ENCODE assay signal across 9 cellular contexts in the genomic region with DNA sequence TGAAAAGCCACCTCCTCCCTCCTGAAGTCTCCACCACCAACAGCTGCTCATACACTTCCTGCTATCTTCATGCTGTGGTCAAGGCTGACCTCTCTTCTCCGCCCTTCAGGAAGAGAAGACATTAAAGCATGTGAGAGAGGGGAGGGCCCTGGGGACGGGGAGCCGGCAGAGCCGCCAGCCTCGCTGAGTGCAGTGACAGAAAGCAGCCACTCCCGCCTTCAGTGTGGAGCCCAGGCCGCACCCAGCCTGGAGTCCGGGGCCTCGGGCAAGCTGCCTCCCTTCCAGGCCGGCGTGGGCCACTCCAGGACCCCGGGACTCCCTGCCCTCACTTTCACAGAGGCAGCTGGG.
A peak's percentile ranks its signal among the peaks of the same experiment; 100 is the strongest.
DNase-seq lines count a peak whose midpoint lies in the region; ATAC-seq and TF ChIP-seq lines count a peak whose summit lies in the region.
"Had no signal": no experiment of that assay in that cellular context is flagged by ENCODE, and none has a peak within 500 bp of the region (broad histone marks: within the 10 kb centered on the region; RNA-seq: fewer than 3 reads in every experiment).

No MANE protein-coding gene starts in this region.

- H3K4me1 Mint-ChIP-seq in dendritic cell treated with granulocyte-macrophage colony-stimulating factor and Interleukin-4, amounts not matched to agents 40 ng/mL and 50 ng/mL, for 4 days (ENCODE audit: low read depth), result peaks cover 57% of the 10 kb centered on the region
- H3K4me1 Mint-ChIP-seq in nephron progenitor cell, result peaks cover 27% of the 10 kb centered on the region

- peak overlapping the region; percentile 64 for H3K27ac Mint-ChIP-seq in dendritic cell treated with granulocyte-macrophage colony-stimulating factor and Interleukin-4, amounts not matched to agents 40 ng/mL and 50 ng/mL, for 4 days
- H3K27ac Mint-ChIP-seq in nephron progenitor cell, result no peak overlapping the region

- DNase-seq in CD1c-positive myeloid dendritic cell (ENCODE audit: extremely low spot score), result peak; percentile 34
- DNase-seq in NCI-H187 treated with DMSO at 0.1 percent for 48 hours (lab: John Stamatoyannopoulos, UW), result peak; percentile 83
- peak; percentile 34 for DNase-seq in nephron progenitor cell
- no peak for DNase-seq in germinal center (ENCODE audit: low spot score)
- DNase-seq in NCI-H524 treated with DMSO at 0.1 percent for 48 hours (lab: John Stamatoyannopoulos, UW), result no peak
- no peak for DNase-seq in occipital lobe (lab: John Stamatoyannopoulos, UW)
- no peak for DNase-seq in foreskin keratinocyte
- DNase-seq: activated T-cell treated with anti-CD3 and anti-CD28 coated beads, Interleukin-2, amount 50 U/mL, for 4 hours had no signal

- H3K27me3 ChIP-seq in foreskin keratinocyte, result peaks cover 17% of the 10 kb centered on the region

- no peak overlapping the region for H3K4me3 Mint-ChIP-seq in dendritic cell treated with granulocyte-macrophage colony-stimulating factor and Interleukin-4, amounts not matched to agents 40 ng/mL and 50 ng/mL, for 4 days
- no peak overlapping the region for H3K4me3 Mint-ChIP-seq in nephron progenitor cell
- H3K4me3 Mint-ChIP-seq: activated T-cell treated with anti-CD3 and anti-CD28 coated beads, Interleukin-2, amount 50 U/mL, for 4 hours had no signal

- no peak overlapping the region for H3K27ac ChIP-seq in foreskin keratinocyte

- no peak for ATAC-seq in foreskin keratinocyte

- TF ChIP-seq CTCF in nephron progenitor cell (IDR thresholded peaks at IDR 0.05), result no peak
- no peak for TF ChIP-seq CTCF in foreskin keratinocyte (conservative IDR thresholded peaks at IDR 0.05)

- H3K4me1 ChIP-seq in foreskin keratinocyte, result no peaks in the 10 kb centered on the region

- intact Hi-C loops in dendritic cell treated with granulocyte-macrophage colony-stimulating factor and Interleukin-4, amounts not matched to agents 40 ng/mL and 50 ng/mL, for 4 days (cut with micrococcal nuclease), result no loop called here

- no peaks in the 10 kb centered on the region for H3K36me3 Mint-ChIP-seq in dendritic cell treated with granulocyte-macrophage colony-stimulating factor and Interleukin-4, amounts not matched to agents 40 ng/mL and 50 ng/mL, for 4 days (ENCODE audit: low read depth)
- no peaks in the 10 kb centered on the region for H3K36me3 Mint-ChIP-seq in nephron progenitor cell (ENCODE audit: low read depth)

- H3K9me3 Mint-ChIP-seq in dendritic cell treated with granulocyte-macrophage colony-stimulating factor and Interleukin-4, amounts not matched to agents 40 ng/mL and 50 ng/mL, for 4 days, result no peaks in the 10 kb centered on the region
- H3K9me3 Mint-ChIP-seq in nephron progenitor cell, result no peaks in the 10 kb centered on the region
- H3K9me3 Mint-ChIP-seq: activated T-cell treated with anti-CD3 and anti-CD28 coated beads, Interleukin-2, amount 50 U/mL, for 4 hours had no signal

- peaks cover 71% of the 10 kb centered on the region for H3K27me3 Mint-ChIP-seq in dendritic cell treated with granulocyte-macrophage colony-stimulating factor and Interleukin-4, amounts not matched to agents 40 ng/mL and 50 ng/mL, for 4 days
- H3K27me3 Mint-ChIP-seq in nephron progenitor cell (ENCODE audit: low read depth, poor library complexity), result peaks cover 32% of the 10 kb centered on the region

Comparison
In these comparisons a context has a peak if more than half of its experiments do, and no peak if none do; other contexts are left out.
1. DNase-seq: peak in CD1c-positive myeloid dendritic cell (single experiment), NCI-H187 treated with DMSO at 0.1 percent for 48 hours (single experiment) and nephron progenitor cell (single experiment); none in germinal center (single experiment), NCI-H524 treated with DMSO at 0.1 percent for 48 hours (single experiment), occipital lobe (single experiment) and foreskin keratinocyte (0 of 2).